Comparison of ENCODE assay signal across 23 cellular contexts in the genomic region with DNA sequence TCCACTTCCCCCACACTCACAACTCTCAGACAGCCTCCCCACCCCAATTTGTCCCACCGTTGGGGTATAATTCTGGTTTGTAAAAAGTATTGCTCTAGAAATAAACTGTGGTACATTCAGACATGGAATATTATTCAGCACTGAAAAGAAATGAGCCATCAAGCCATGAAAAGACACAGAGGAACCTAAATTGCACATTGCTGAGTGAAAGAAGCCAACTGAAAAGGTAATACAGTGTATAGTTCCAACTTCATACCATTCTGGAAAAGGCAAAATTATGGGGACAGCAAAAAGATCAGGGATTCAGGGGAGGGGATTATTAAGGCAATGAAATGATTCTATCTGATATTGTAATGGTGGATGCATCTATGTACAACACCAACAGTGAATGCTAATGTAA. TPM values are rescaled to one million over a fixed set of nuclear protein-coding genes. Genes with fewer than 3 reads are reported as not detected.
DNase-seq lines count a peak whose midpoint lies in the region; ATAC-seq, FAIRE-seq and TF ChIP-seq lines count a peak whose summit lies in the region.
"Had no signal": no experiment of that assay in that cellular context is flagged by ENCODE, and none has a peak within 500 bp of the region (broad histone marks: within the 10 kb centered on the region; RNA-seq: fewer than 3 reads in every experiment).

No MANE protein-coding gene starts in this region.

- peaks cover 93% of the 10 kb centered on the region for H4K20me1 ChIP-seq in astrocyte (ENCODE audit: insufficient read depth, low read length)

- no peaks in the 10 kb centered on the region for H3K27me3 Mint-ChIP-seq in T-helper 1 cell treated with Interleukin-12 subunit alpha and Interleukin-12 subunit beta and Interleukin-4 antibody, amounts not matched to agents 30 μg/mL and 1 μg/mL, for 36 hours (ENCODE audit: low read depth)
- H3K27me3 Mint-ChIP-seq in astrocyte (ENCODE audit: low read depth, unreplicated experiment) (no peaks in the 10 kb centered on the region), mesothelial cell of epicardium (ENCODE audit: low read depth) (no peaks in the 10 kb centered on the region)
- H3K27me3 Mint-ChIP-seq in activated naive CD8-positive, alpha-beta T cell treated with anti-CD3 and anti-CD28 coated beads for 36 hours, result peaks cover 12% of the 10 kb centered on the region
- H3K27me3 Mint-ChIP-seq: activated naive CD8-positive, alpha-beta T cell treated with anti-CD3 and anti-CD28 coated beads, Interleukin-2, amount 50 U/mL, for 24 hours; brain; effector memory CD8-positive, alpha-beta T cell; natural killer cell treated with Interleukin-12 subunit alpha and Interleukin-12 subunit beta and Interleukin-15 and Interleukin-18, amount 100 ng/mL, for 72 hours had no signal

- H2AFZ ChIP-seq in astrocyte (ENCODE audit: low read depth, low read length), result no peak overlapping the region

- H3K9me3 ChIP-seq in astrocyte (ENCODE audit: insufficient read depth, low read depth, low read length), result no peaks in the 10 kb centered on the region
- H3K9me3 ChIP-seq in thyroid gland, result no peaks in the 10 kb centered on the region
- no peaks in the 10 kb centered on the region for H3K9me3 ChIP-seq in right cardiac atrium (ENCODE audit: control insufficient read depth, low read length)
- H3K9me3 ChIP-seq: BE2C, pancreas, sigmoid colon had no signal

- H3K4me3 ChIP-seq in astrocyte (ENCODE audit: insufficient read depth, low read depth, low read length), result peak overlapping the region; percentile 11
- H3K4me3 ChIP-seq in thyroid gland (replicated peaks in 1 of 3), result no peak overlapping the region
- no peak overlapping the region for H3K4me3 ChIP-seq in right cardiac atrium (ENCODE audit: low read length)
- H3K4me3 ChIP-seq: GM12878, pancreas, sigmoid colon had no signal

- no peak for TF ChIP-seq POLR2A in thyroid gland (IDR thresholded peaks at IDR 0.05)

- peaks cover 47% of the 10 kb centered on the region for H3K4me1 Mint-ChIP-seq in T-helper 1 cell treated with Interleukin-12 subunit alpha and Interleukin-12 subunit beta and Interleukin-4 antibody, amounts not matched to agents 30 μg/mL and 1 μg/mL, for 36 hours (ENCODE audit: low read depth)
- H3K4me1 Mint-ChIP-seq in astrocyte (ENCODE audit: low read depth, unreplicated experiment), result peaks cover 62% of the 10 kb centered on the region
- peaks cover 83% of the 10 kb centered on the region for H3K4me1 Mint-ChIP-seq in mesothelial cell of epicardium
- H3K4me1 Mint-ChIP-seq in activated naive CD8-positive, alpha-beta T cell treated with anti-CD3 and anti-CD28 coated beads for 36 hours, result peaks cover 21% of the 10 kb centered on the region

- peaks cover 30% of the 10 kb centered on the region for H3K36me3 Mint-ChIP-seq in T-helper 1 cell treated with Interleukin-12 subunit alpha and Interleukin-12 subunit beta and Interleukin-4 antibody, amounts not matched to agents 30 μg/mL and 1 μg/mL, for 36 hours (ENCODE audit: low read depth)
- H3K36me3 Mint-ChIP-seq in astrocyte (ENCODE audit: low read depth, unreplicated experiment) (peaks cover 4% of the 10 kb centered on the region), mesothelial cell of epicardium (peaks cover 26% of the 10 kb centered on the region)
- no peaks in the 10 kb centered on the region for H3K36me3 Mint-ChIP-seq in activated naive CD8-positive, alpha-beta T cell treated with anti-CD3 and anti-CD28 coated beads for 36 hours
- H3K36me3 Mint-ChIP-seq: natural killer cell treated with Interleukin-12 subunit alpha and Interleukin-12 subunit beta and Interleukin-15 and Interleukin-18, amount 100 ng/mL, for 72 hours had no signal

- H3K4me1 ChIP-seq in astrocyte (ENCODE audit: insufficient read depth, low read length), result peaks cover 73% of the 10 kb centered on the region
- H3K4me1 ChIP-seq in thyroid gland, result peaks cover 33 to 42% of the 10 kb centered on the region in 2 donors
- peaks cover 20% of the 10 kb centered on the region for H3K4me1 ChIP-seq in right cardiac atrium (ENCODE audit: control insufficient read depth, insufficient read depth, low read length)

- intact Hi-C loops in left colon (cut with DNase I, micrococcal nuclease), result no loop called here
- intact Hi-C loops in thyroid gland (cut with DNase I), result no loop called here
- intact Hi-C loops in right cardiac atrium (cut with DNase I), result no loop called here

- peaks cover 100% of the 10 kb centered on the region for H3K79me2 ChIP-seq in astrocyte (ENCODE audit: insufficient read depth, low read length)

- no peaks in the 10 kb centered on the region for H3K9me3 Mint-ChIP-seq in T-helper 1 cell treated with Interleukin-12 subunit alpha and Interleukin-12 subunit beta and Interleukin-4 antibody, amounts not matched to agents 30 μg/mL and 1 μg/mL, for 36 hours
- H3K9me3 Mint-ChIP-seq in astrocyte (ENCODE audit: unreplicated experiment), result no peaks in the 10 kb centered on the region
- no peaks in the 10 kb centered on the region for H3K9me3 Mint-ChIP-seq in mesothelial cell of epicardium
- no peaks in the 10 kb centered on the region for H3K9me3 Mint-ChIP-seq in activated naive CD8-positive, alpha-beta T cell treated with anti-CD3 and anti-CD28 coated beads for 36 hours
- H3K9me3 Mint-ChIP-seq: activated naive CD8-positive, alpha-beta T cell treated with anti-CD3 and anti-CD28 coated beads, Interleukin-2, amount 50 U/mL, for 24 hours; effector memory CD8-positive, alpha-beta T cell; natural killer cell treated with Interleukin-12 subunit alpha and Interleukin-12 subunit beta and Interleukin-15 and Interleukin-18, amount 100 ng/mL, for 72 hours had no signal

- FAIRE-seq in astrocyte (lab: Jason Lieb, UNC), result no peak
- FAIRE-seq: GM12878, pancreas had no signal

- H3K27me3 ChIP-seq in astrocyte (ENCODE audit: insufficient read depth, low read length) (no peaks in the 10 kb centered on the region), thyroid gland (no peaks in the 10 kb centered on the region), right cardiac atrium (ENCODE audit: control insufficient read depth, insufficient read depth) (no peaks in the 10 kb centered on the region)
- H3K27me3 ChIP-seq: BE2C, pancreas, sigmoid colon had no signal

- DNase-seq in T-helper 1 cell (no peak), astrocyte (ENCODE audit: low read depth) (no peak), mesothelial cell of epicardium (ENCODE audit: low spot score in 2 of 2, unreplicated experiment in 2 of 2) (no peak), left colon (no peak), thyroid gland (no peak), right cardiac atrium (no peak)
- DNase-seq in activated naive CD8-positive, alpha-beta T cell treated with anti-CD3 and anti-CD28 coated beads for 36 hours, result no peak
- DNase-seq: 8988T; activated CD4-positive, alpha-beta T cell treated with anti-CD3 and anti-CD28 coated beads for 4 hours; activated effector memory CD4-positive, alpha-beta T cell treated with Interleukin-2 at 50 U/mL for 16 hours; activated naive CD8-positive, alpha-beta T cell treated with anti-CD3 and anti-CD28 coated beads, Interleukin-2, amount 50 U/mL, for 24 hours; BE2C; DMS79 treated with DMSO at 0.1 percent for 48 hours; effector memory CD8-positive, alpha-beta T cell; KG1; NCI-H2171 treated with DMSO at 0.1 percent for 48 hours; pancreas; Right ventricle myocardium superior; sigmoid colon had no signal

- H3K36me3 ChIP-seq in astrocyte (ENCODE audit: insufficient read depth, low read length), result peaks cover 64% of the 10 kb centered on the region
- H3K36me3 ChIP-seq in thyroid gland, result peaks cover 0 to 3% of the 10 kb centered on the region in 2 donors

- H3K27ac Mint-ChIP-seq in T-helper 1 cell treated with Interleukin-12 subunit alpha and Interleukin-12 subunit beta and Interleukin-4 antibody, amounts not matched to agents 30 μg/mL and 1 μg/mL, for 36 hours, result no peak overlapping the region
- H3K27ac Mint-ChIP-seq in astrocyte (ENCODE audit: unreplicated experiment) (peak overlapping the region; percentile 60), mesothelial cell of epicardium (peak overlapping the region; percentile 93)
- H3K27ac Mint-ChIP-seq in activated naive CD8-positive, alpha-beta T cell treated with anti-CD3 and anti-CD28 coated beads for 36 hours, result no peak overlapping the region
- H3K27ac Mint-ChIP-seq: activated naive CD8-positive, alpha-beta T cell treated with anti-CD3 and anti-CD28 coated beads, Interleukin-2, amount 50 U/mL, for 24 hours; natural killer cell treated with Interleukin-12 subunit alpha and Interleukin-12 subunit beta and Interleukin-15 and Interleukin-18, amount 100 ng/mL, for 72 hours had no signal

- H3K27ac ChIP-seq in astrocyte (ENCODE audit: low read depth, low read length) (peak overlapping the region; percentile 24), thyroid gland (no peak overlapping the region), right cardiac atrium (ENCODE audit: low read length) (no peak overlapping the region)

- TF ChIP-seq CTCF in astrocyte (IDR thresholded peaks at IDR 0.05; ENCODE audit: insufficient read depth, low read depth, low read length) (no peak), mesothelial cell of epicardium (IDR thresholded peaks at IDR 0.05; ENCODE audit: unreplicated experiment) (no peak), thyroid gland (IDR thresholded peaks at IDR 0.05) (no peak)

- H3K9ac ChIP-seq in astrocyte (ENCODE audit: low read length), result peak overlapping the region; percentile 29

- peak overlapping the region; percentile 55 for H3K4me2 ChIP-seq in astrocyte (ENCODE audit: low read length)

- 93 to 96% methylated on average over 1 of the region's 1 CpG for WGBS in thyroid gland, 2 donors
- WGBS in right cardiac atrium, result 90% methylated on average over 1 of the region's 1 CpG

- H3K4me3 Mint-ChIP-seq in T-helper 1 cell treated with Interleukin-12 subunit alpha and Interleukin-12 subunit beta and Interleukin-4 antibody, amounts not matched to agents 30 μg/mL and 1 μg/mL, for 36 hours, result peak overlapping the region; percentile 48
- H3K4me3 Mint-ChIP-seq in astrocyte (ENCODE audit: unreplicated experiment) (peak overlapping the region; percentile 43), mesothelial cell of epicardium (no peak overlapping the region)
- no peak overlapping the region for H3K4me3 Mint-ChIP-seq in activated naive CD8-positive, alpha-beta T cell treated with anti-CD3 and anti-CD28 coated beads for 36 hours
- H3K4me3 Mint-ChIP-seq: activated naive CD8-positive, alpha-beta T cell treated with anti-CD3 and anti-CD28 coated beads, Interleukin-2, amount 50 U/mL, for 24 hours; brain; natural killer cell treated with Interleukin-12 subunit alpha and Interleukin-12 subunit beta and Interleukin-15 and Interleukin-18, amount 100 ng/mL, for 72 hours had no signal

- ATAC-seq in left colon (no peak), right cardiac atrium (no peak)
- ATAC-seq: activated naive CD8-positive, alpha-beta T cell treated with anti-CD3 and anti-CD28 coated beads, Interleukin-2, amount 50 U/mL, for 24 hours; effector memory CD8-positive, alpha-beta T cell; GM12878; natural killer cell treated with Interleukin-12 subunit alpha and Interleukin-12 subunit beta and Interleukin-15 and Interleukin-18, amount 100 ng/mL, for 72 hours; pancreas had no signal

RNA-seq across cellular contexts. Expression of a gene that starts 10.5 kb away (rescaled TPM):
- total RNA-seq in astrocyte, result 2,269 and 2,599 TPM in 2 replicates
- 1,031 to 1,044 TPM (median 1,040 TPM) in 3 replicates for total RNA-seq in mesothelial cell of epicardium
- 10 to 100 TPM; 44.0 to 44.8 TPM for total RNA-seq in activated naive CD8-positive, alpha-beta T cell treated with anti-CD3 and anti-CD28 coated beads for 36 hours
- 100 to 1,000 TPM; 815 to 870 TPM for total RNA-seq in left colon
- total RNA-seq in thyroid gland, result 100 to 1,000 TPM; 436 to 796 (median 612) TPM
- 100 to 1,000 TPM; 126 to 293 (median 224) TPM for total RNA-seq in right cardiac atrium
- polyA plus RNA-seq in right cardiac atrium, result 240 TPM

Comparison
In these comparisons a context has a peak if more than half of its experiments do, and no peak if none do; other contexts are left out.
1. H3K27ac Mint-ChIP-seq: peak in astrocyte (single experiment) and mesothelial cell of epicardium (single experiment); none in T-helper 1 cell treated with Interleukin-12 subunit alpha and Interleukin-12 subunit beta and Interleukin-4 antibody, amounts not matched to agents 30 μg/mL and 1 μg/mL, for 36 hours (single experiment) and activated naive CD8-positive, alpha-beta T cell treated with anti-CD3 and anti-CD28 coated beads for 36 hours (single experiment).
2. H3K4me3 Mint-ChIP-seq: peak in T-helper 1 cell treated with Interleukin-12 subunit alpha and Interleukin-12 subunit beta and Interleukin-4 antibody, amounts not matched to agents 30 μg/mL and 1 μg/mL, for 36 hours (single experiment) and astrocyte (single experiment); none in mesothelial cell of epicardium (single experiment) and activated naive CD8-positive, alpha-beta T cell treated with anti-CD3 and anti-CD28 coated beads for 36 hours (single experiment).